1 cellular context compared by ENCODE assay signal in the genomic region with DNA sequence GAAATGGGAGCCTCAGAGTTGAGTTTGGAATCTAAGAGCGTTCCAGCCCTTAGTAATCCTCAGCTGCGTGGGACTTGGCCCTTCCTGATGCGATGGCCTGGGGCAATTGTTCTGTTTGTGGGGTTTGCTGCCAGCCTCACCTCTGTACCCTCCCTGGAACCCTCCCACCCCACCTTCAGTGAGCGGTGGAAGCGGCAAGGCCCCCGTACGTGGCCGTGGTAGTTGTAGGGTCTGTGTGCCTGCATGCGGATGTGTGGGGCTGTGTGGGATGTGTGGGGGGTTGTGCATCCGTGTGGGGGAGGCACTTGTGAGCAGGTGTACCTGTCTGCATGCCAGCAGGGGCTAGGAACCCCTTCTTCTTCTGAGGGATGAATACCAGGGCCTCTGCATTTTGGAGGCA.
TF ChIP-seq lines count a peak whose summit lies in the region.

No MANE protein-coding gene starts in this region.

TF ChIP-seq in GM23338, 12 proteins besides CTCF, POLR2A, EP300 and RAD21 (continued from another document):
- TF ChIP-seq, protein P1, sequence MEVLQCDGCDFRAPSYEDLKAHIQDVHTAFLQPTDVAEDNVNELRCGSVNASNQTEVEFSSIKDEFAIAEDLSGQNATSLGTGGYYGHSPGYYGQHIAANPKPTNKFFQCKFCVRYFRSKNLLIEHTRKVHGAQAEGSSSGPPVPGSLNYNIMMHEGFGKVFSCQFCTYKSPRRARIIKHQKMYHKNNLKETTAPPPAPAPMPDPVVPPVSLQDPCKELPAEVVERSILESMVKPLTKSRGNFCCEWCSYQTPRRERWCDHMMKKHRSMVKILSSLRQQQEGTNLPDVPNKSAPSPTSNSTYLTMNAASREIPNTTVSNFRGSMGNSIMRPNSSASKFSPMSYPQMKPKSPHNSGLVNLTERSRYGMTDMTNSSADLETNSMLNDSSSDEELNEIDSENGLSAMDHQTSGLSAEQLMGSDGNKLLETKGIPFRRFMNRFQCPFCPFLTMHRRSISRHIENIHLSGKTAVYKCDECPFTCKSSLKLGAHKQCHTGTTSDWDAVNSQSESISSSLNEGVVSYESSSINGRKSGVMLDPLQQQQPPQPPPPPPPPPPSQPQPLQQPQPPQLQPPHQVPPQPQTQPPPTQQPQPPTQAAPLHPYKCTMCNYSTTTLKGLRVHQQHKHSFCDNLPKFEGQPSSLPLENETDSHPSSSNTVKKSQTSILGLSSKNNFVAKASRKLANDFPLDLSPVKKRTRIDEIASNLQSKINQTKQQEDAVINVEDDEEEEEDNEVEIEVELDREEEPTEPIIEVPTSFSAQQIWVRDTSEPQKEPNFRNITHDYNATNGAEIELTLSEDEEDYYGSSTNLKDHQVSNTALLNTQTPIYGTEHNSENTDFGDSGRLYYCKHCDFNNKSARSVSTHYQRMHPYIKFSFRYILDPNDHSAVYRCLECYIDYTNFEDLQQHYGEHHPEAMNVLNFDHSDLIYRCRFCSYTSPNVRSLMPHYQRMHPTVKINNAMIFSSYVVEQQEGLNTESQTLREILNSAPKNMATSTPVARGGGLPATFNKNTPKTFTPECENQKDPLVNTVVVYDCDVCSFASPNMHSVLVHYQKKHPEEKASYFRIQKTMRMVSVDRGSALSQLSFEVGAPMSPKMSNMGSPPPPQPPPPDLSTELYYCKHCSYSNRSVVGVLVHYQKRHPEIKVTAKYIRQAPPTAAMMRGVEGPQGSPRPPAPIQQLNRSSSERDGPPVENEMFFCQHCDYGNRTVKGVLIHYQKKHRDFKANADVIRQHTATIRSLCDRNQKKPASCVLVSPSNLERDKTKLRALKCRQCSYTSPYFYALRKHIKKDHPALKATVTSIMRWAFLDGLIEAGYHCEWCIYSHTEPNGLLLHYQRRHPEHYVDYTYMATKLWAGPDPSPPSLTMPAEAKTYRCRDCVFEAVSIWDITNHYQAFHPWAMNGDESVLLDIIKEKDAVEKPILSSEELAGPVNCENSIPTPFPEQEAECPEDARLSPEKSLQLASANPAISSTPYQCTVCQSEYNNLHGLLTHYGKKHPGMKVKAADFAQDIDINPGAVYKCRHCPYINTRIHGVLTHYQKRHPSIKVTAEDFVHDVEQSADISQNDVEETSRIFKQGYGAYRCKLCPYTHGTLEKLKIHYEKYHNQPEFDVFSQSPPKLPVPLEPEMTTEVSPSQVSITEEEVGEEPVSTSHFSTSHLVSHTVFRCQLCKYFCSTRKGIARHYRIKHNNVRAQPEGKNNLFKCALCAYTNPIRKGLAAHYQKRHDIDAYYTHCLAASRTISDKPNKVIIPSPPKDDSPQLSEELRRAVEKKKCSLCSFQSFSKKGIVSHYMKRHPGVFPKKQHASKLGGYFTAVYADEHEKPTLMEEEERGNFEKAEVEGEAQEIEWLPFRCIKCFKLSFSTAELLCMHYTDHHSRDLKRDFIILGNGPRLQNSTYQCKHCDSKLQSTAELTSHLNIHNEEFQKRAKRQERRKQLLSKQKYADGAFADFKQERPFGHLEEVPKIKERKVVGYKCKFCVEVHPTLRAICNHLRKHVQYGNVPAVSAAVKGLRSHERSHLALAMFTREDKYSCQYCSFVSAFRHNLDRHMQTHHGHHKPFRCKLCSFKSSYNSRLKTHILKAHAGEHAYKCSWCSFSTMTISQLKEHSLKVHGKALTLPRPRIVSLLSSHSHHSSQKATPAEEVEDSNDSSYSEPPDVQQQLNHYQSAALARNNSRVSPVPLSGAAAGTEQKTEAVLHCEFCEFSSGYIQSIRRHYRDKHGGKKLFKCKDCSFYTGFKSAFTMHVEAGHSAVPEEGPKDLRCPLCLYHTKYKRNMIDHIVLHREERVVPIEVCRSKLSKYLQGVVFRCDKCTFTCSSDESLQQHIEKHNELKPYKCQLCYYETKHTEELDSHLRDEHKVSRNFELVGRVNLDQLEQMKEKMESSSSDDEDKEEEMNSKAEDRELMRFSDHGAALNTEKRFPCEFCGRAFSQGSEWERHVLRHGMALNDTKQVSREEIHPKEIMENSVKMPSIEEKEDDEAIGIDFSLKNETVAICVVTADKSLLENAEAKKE (CRISPR knock-in tag; IDR thresholded peaks at IDR 0.05), result no peak
- TF ChIP-seq NANOG (IDR thresholded peaks at IDR 0.05; ENCODE audit: borderline replicate concordance) (no peak), POLR2AphosphoS5 (IDR thresholded peaks at IDR 0.05; ENCODE audit: low read depth) (no peak), CREB1 (CRISPR knock-in tag; IDR thresholded peaks at IDR 0.05; ENCODE audit: low read depth) (no peak), STAT1 (IDR thresholded peaks at IDR 0.05; ENCODE audit: unreplicated experiment) (no peak), ZNF331 (CRISPR knock-in tag; IDR thresholded peaks at IDR 0.05; ENCODE audit: low read depth) (no peak), EZH2 (IDR thresholded peaks at IDR 0.05; ENCODE audit: low read depth, unreplicated experiment) (no peak), ZNF114 (CRISPR knock-in tag; IDR thresholded peaks at IDR 0.05) (no peak)
- TF ChIP-seq, protein P2, sequence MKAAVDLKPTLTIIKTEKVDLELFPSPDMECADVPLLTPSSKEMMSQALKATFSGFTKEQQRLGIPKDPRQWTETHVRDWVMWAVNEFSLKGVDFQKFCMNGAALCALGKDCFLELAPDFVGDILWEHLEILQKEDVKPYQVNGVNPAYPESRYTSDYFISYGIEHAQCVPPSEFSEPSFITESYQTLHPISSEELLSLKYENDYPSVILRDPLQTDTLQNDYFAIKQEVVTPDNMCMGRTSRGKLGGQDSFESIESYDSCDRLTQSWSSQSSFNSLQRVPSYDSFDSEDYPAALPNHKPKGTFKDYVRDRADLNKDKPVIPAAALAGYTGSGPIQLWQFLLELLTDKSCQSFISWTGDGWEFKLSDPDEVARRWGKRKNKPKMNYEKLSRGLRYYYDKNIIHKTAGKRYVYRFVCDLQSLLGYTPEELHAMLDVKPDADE (IDR thresholded peaks at IDR 0.05), result no peak
- TF ChIP-seq, protein P3, sequence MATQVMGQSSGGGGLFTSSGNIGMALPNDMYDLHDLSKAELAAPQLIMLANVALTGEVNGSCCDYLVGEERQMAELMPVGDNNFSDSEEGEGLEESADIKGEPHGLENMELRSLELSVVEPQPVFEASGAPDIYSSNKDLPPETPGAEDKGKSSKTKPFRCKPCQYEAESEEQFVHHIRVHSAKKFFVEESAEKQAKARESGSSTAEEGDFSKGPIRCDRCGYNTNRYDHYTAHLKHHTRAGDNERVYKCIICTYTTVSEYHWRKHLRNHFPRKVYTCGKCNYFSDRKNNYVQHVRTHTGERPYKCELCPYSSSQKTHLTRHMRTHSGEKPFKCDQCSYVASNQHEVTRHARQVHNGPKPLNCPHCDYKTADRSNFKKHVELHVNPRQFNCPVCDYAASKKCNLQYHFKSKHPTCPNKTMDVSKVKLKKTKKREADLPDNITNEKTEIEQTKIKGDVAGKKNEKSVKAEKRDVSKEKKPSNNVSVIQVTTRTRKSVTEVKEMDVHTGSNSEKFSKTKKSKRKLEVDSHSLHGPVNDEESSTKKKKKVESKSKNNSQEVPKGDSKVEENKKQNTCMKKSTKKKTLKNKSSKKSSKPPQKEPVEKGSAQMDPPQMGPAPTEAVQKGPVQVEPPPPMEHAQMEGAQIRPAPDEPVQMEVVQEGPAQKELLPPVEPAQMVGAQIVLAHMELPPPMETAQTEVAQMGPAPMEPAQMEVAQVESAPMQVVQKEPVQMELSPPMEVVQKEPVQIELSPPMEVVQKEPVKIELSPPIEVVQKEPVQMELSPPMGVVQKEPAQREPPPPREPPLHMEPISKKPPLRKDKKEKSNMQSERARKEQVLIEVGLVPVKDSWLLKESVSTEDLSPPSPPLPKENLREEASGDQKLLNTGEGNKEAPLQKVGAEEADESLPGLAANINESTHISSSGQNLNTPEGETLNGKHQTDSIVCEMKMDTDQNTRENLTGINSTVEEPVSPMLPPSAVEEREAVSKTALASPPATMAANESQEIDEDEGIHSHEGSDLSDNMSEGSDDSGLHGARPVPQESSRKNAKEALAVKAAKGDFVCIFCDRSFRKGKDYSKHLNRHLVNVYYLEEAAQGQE (IDR thresholded peaks at IDR 0.05; ENCODE audit: unreplicated experiment), result no peak
TF ChIP-seq in GM23338: peak in this region for 0.
